Comparison of ENCODE assay signal across 8 cellular contexts in genomic region chr7:4726051-4726450, GRCh38. TPM values are rescaled to one million over a fixed set of nuclear protein-coding genes. Genes with fewer than 3 reads are reported as not detected.
DNase-seq lines count a peak whose midpoint lies in the region; ATAC-seq and TF ChIP-seq lines count a peak whose summit lies in the region.
"Had no signal": no experiment of that assay in that cellular context is flagged by ENCODE, and none has a peak within 500 bp of the region (broad histone marks: within the 10 kb centered on the region; RNA-seq: fewer than 3 reads in every experiment).

No MANE protein-coding gene starts in this region.

- POLR2A ChIA-PET in RWPE1 (lab: Yijun Ruan, JAX; ENCODE audit: low non-redundant PET), result no interaction called here

- DNase-seq in RWPE1 (ENCODE audit: low spot score) (no peak), lower lobe of right lung (no peak), NCI-H1930 (lab: John Stamatoyannopoulos, UW) (no peak), RPMI8226 (no peak)
- DNase-seq: NCI-H446 treated with DMSO at 0.1 percent for 48 hours had no signal

- H3K27ac ChIP-seq in RWPE1 (peak overlapping the region; percentile 85), lower lobe of right lung (peak overlapping the region; percentile 94), subcutaneous abdominal adipose tissue (ENCODE audit: low read depth, low read length) (peak overlapping the region; percentile 93)

- peak overlapping the region; percentile 60 for H3K4me3 ChIP-seq in lower lobe of right lung
- peak overlapping the region; percentile 35 to 79 (median 73) for H3K4me3 ChIP-seq in subcutaneous abdominal adipose tissue (ENCODE audit: low read depth in 1 of 5, low read length in 5 of 5)

- H3K27me3 ChIP-seq in lower lobe of right lung (ENCODE audit: low read depth), result no peaks in the 10 kb centered on the region
- no peaks in the 10 kb centered on the region for H3K27me3 ChIP-seq in subcutaneous abdominal adipose tissue (ENCODE audit: control insufficient read depth in 5 of 5, insufficient read depth in 4 of 5, low read length in 5 of 5)

- CTCF ChIA-PET in RWPE1 (lab: Yijun Ruan, JAX), result interaction anchor here (0.6 kb wide), 1 partner anchor 49 kb away, joined by 3 read pairs; no protein-coding TSS in a partner anchor

- peak overlapping the region; percentile 94 to 98 (median 97) for H3K27ac Mint-ChIP-seq in brain

- peaks cover 44% of the 10 kb centered on the region for H3K36me3 Mint-ChIP-seq in brain

- peaks cover 56% of the 10 kb centered on the region for H3K4me1 ChIP-seq in lower lobe of right lung
- H3K4me1 ChIP-seq in subcutaneous abdominal adipose tissue (ENCODE audit: control insufficient read depth in 5 of 5, insufficient read depth in 5 of 5, low read length in 5 of 5), result peaks cover 8 to 63% (median 36%) of the 10 kb centered on the region in 5 donors

- H3K36me3 ChIP-seq in lower lobe of right lung (peaks cover 9% of the 10 kb centered on the region), subcutaneous abdominal adipose tissue (ENCODE audit: control insufficient read depth in 5 of 5, insufficient read depth in 5 of 5, low read length in 5 of 5) (peaks cover 0 to 12% (median 9%) of the 10 kb centered on the region in 5 donors)

- ATAC-seq in lower lobe of right lung (no peak), GM21367 (IDR thresholded peaks at IDR 0.05; ENCODE audit: unreplicated experiment) (no peak)

- no peaks in the 10 kb centered on the region for H3K9me3 ChIP-seq in lower lobe of right lung
- no peaks in the 10 kb centered on the region for H3K9me3 ChIP-seq in subcutaneous abdominal adipose tissue (ENCODE audit: control insufficient read depth in 5 of 5, low read length in 5 of 5)

- H3K4me1 Mint-ChIP-seq in brain, result peaks cover 59% of the 10 kb centered on the region

- H3K9ac ChIP-seq in subcutaneous abdominal adipose tissue (ENCODE audit: low read length in 5 of 5), result peak overlapping the region; percentile 77 to 93 (median 85)

- peaks cover 0 to 3% (median 0%) of the 10 kb centered on the region in 5 experiments for H3K9me3 Mint-ChIP-seq in brain

- peak overlapping the region; percentile 72 to 85 (median 78) for H3K4me3 Mint-ChIP-seq in brain

- H3K27me3 Mint-ChIP-seq in brain, result no peaks in the 10 kb centered on the region

- TF ChIP-seq CTCF in RWPE1 (conservative IDR thresholded peaks at IDR 0.05; ENCODE audit: low read depth), result no peak
- TF ChIP-seq CTCF in brain (conservative IDR thresholded peaks at IDR 0.05), result no peak
- no peak for TF ChIP-seq CTCF in lower lobe of right lung (IDR thresholded peaks at IDR 0.05)

- intact Hi-C loops in lower lobe of right lung (cut with DNase I), result no loop called here

RNA-seq across cellular contexts. Expression of gene FOXK1, which starts 44.0 kb away (rescaled TPM):
- polyA plus RNA-seq in brain (ENCODE audit: insufficient read depth, low read depth, low replicate concordance), result 8.0 TPM
- 28.8 TPM for total RNA-seq in lower lobe of right lung

RNA-seq across cellular contexts. Expression of gene AP5Z1, which starts 49.4 kb away (rescaled TPM):
- polyA plus RNA-seq in brain (ENCODE audit: insufficient read depth, low read depth, low replicate concordance), result 19.5 TPM
- 50.4 TPM for total RNA-seq in lower lobe of right lung
